In genomic region chr14:22848391-22849164, GRCh38 we compare ENCODE assay signal across 8 cellular contexts. TPM values are rescaled to one million over a fixed set of nuclear protein-coding genes. Genes with fewer than 3 reads are reported as not detected.
A peak's percentile ranks its signal among the peaks of the same experiment; 100 is the strongest.
DNase-seq lines count a peak whose midpoint lies in the region; ATAC-seq, FAIRE-seq and TF ChIP-seq lines count a peak whose summit lies in the region.

No MANE protein-coding gene starts in this region.

- H3K27me3 ChIP-seq in astrocyte (ENCODE audit: insufficient read depth, low read length) = no peaks in the 10 kb centered on the region
- H3K27me3 ChIP-seq in right atrium auricular region = no peaks in the 10 kb centered on the region
- no peaks in the 10 kb centered on the region for H3K27me3 ChIP-seq in CD8-positive, alpha-beta T cell (ENCODE audit: insufficient read depth, low read length)

- DNase-seq in GM13977 (ENCODE audit: low spot score) = peak; percentile 45
- peak; percentile 85 for DNase-seq in astrocyte (ENCODE audit: low read depth)
- peak; percentile 81 for DNase-seq in right atrium auricular region (ENCODE audit: low spot score)
- peak; percentile 92 for DNase-seq in skeletal muscle cell (ENCODE audit: low read depth)
- DNase-seq in CD8-positive, alpha-beta T cell = no peak
- no peak for DNase-seq in SKM-1 treated with dmso at 0.1 percent for 144 hours (lab: John Stamatoyannopoulos, UW; ENCODE audit: unreplicated experiment)
- DNase-seq in A172 (ENCODE audit: low spot score) = no peak
- DNase-seq in SHP77 (lab: John Stamatoyannopoulos, UW) = no peak

- H2AFZ ChIP-seq in astrocyte (ENCODE audit: low read depth, low read length) = no peak overlapping the region

- intact Hi-C loops in CD8-positive, alpha-beta T cell (cut with DNase I, micrococcal nuclease) = no loop called here

- peak overlapping the region; percentile 81 for H3K27ac Mint-ChIP-seq in astrocyte (ENCODE audit: unreplicated experiment)
- H3K27ac Mint-ChIP-seq in CD8-positive, alpha-beta T cell = no peak overlapping the region

- peaks cover 28% of the 10 kb centered on the region for H3K4me1 Mint-ChIP-seq in astrocyte (ENCODE audit: low read depth, unreplicated experiment)
- peaks cover 7% of the 10 kb centered on the region for H3K4me1 Mint-ChIP-seq in CD8-positive, alpha-beta T cell (ENCODE audit: low read depth)

- H3K4me1 ChIP-seq in astrocyte (ENCODE audit: insufficient read depth, low read length) = peaks cover 76% of the 10 kb centered on the region
- H3K4me1 ChIP-seq in right atrium auricular region = peaks cover 0 to 72% of the 10 kb centered on the region in 2 donors
- H3K4me1 ChIP-seq in CD8-positive, alpha-beta T cell (ENCODE audit: insufficient read depth, low read length) = peaks cover 4% of the 10 kb centered on the region

- peak overlapping the region; percentile 99 for H3K27ac ChIP-seq in astrocyte (ENCODE audit: low read depth, low read length)
- H3K27ac ChIP-seq in right atrium auricular region = peak overlapping the region; percentile 72 to 84
- no peak overlapping the region for H3K27ac ChIP-seq in CD8-positive, alpha-beta T cell (ENCODE audit: low read depth, low read length)

- H3K9me3 Mint-ChIP-seq in astrocyte (ENCODE audit: unreplicated experiment) = peaks cover under 1% of the 10 kb centered on the region
- H3K9me3 Mint-ChIP-seq in CD8-positive, alpha-beta T cell = no peaks in the 10 kb centered on the region

- H3K36me3 ChIP-seq in astrocyte (ENCODE audit: insufficient read depth, low read length) (peaks cover 24% of the 10 kb centered on the region), right atrium auricular region (peaks cover 33% of the 10 kb centered on the region)
- H3K36me3 ChIP-seq in CD8-positive, alpha-beta T cell (ENCODE audit: insufficient read depth, low read length) = no peaks in the 10 kb centered on the region

- H3K36me3 Mint-ChIP-seq in astrocyte (ENCODE audit: low read depth, unreplicated experiment) = peaks cover 7% of the 10 kb centered on the region
- H3K36me3 Mint-ChIP-seq in CD8-positive, alpha-beta T cell = no peaks in the 10 kb centered on the region

- CTCF ChIA-PET in CD8-positive, alpha-beta T cell (lab: Charles Lee) = interaction anchor here (0.5 to 19.6 kb wide), 7 partner anchors 11 to 290 kb away, joined by 3 to 432 read pairs (median 3); partner anchors contain the start of gene MRPL52

- ATAC-seq in CD8-positive, alpha-beta T cell = no peak

- peaks cover 27% of the 10 kb centered on the region for H4K20me1 ChIP-seq in astrocyte (ENCODE audit: insufficient read depth, low read length)

- H3K9ac ChIP-seq in astrocyte (ENCODE audit: low read length) = peak overlapping the region; percentile 85

- TF ChIP-seq CTCF in GM13977 (IDR thresholded peaks at IDR 0.05; ENCODE audit: extremely low read depth, insufficient read depth, missing control alignments) (no peak), astrocyte (IDR thresholded peaks at IDR 0.05; ENCODE audit: insufficient read depth, low read depth, low read length) (no peak), right atrium auricular region (IDR thresholded peaks at IDR 0.05) (no peak)
- no peak for TF ChIP-seq CTCF in CD8-positive, alpha-beta T cell (IDR thresholded peaks at IDR 0.05)

- POLR2A ChIA-PET in CD8-positive, alpha-beta T cell (lab: Charles Lee) = interaction anchor here (1.2 to 2.6 kb wide), 2 partner anchors 11 to 19 kb away, joined by 3 to 9 read pairs; partner anchors contain the start of genes MMP14 and MRPL52

- H3K4me3 ChIP-seq in astrocyte (ENCODE audit: insufficient read depth, low read depth, low read length) (no peak overlapping the region), right atrium auricular region (no peak overlapping the region), skeletal muscle cell (ENCODE audit: low read depth, low read length) (no peak overlapping the region)
- no peak overlapping the region for H3K4me3 ChIP-seq in CD8-positive, alpha-beta T cell (ENCODE audit: low read depth, low read length)

- H3K27me3 Mint-ChIP-seq in astrocyte (ENCODE audit: low read depth, unreplicated experiment) = no peaks in the 10 kb centered on the region
- H3K27me3 Mint-ChIP-seq in CD8-positive, alpha-beta T cell (ENCODE audit: low read depth) = peaks cover 18% of the 10 kb centered on the region

- peak overlapping the region; percentile 61 for H3K4me2 ChIP-seq in astrocyte (ENCODE audit: low read length)

- in situ Hi-C loops in GM13977 (cut with MboI; ENCODE audit: low pct_unique_long_range_greater_than_20kb, low sequenced_read_pairs, unreplicated experiment) = no loop called here

- H3K4me3 Mint-ChIP-seq in astrocyte (ENCODE audit: unreplicated experiment) = no peak overlapping the region
- H3K4me3 Mint-ChIP-seq in CD8-positive, alpha-beta T cell = no peak overlapping the region

- FAIRE-seq in astrocyte (lab: Jason Lieb, UNC) = no peak

- peaks cover 25% of the 10 kb centered on the region for H3K79me2 ChIP-seq in astrocyte (ENCODE audit: insufficient read depth, low read length)

- H3K9me3 ChIP-seq in astrocyte (ENCODE audit: insufficient read depth, low read depth, low read length) = no peaks in the 10 kb centered on the region
- H3K9me3 ChIP-seq in right atrium auricular region = no peaks in the 10 kb centered on the region
- H3K9me3 ChIP-seq in CD8-positive, alpha-beta T cell (ENCODE audit: low read length) = no peaks in the 10 kb centered on the region

RNA-seq across cellular contexts. Expression of gene MMP14, which starts 12.2 kb away (rescaled TPM):
- total RNA-seq in astrocyte (911 and 1,063 TPM in 2 replicates), right atrium auricular region (10 to 100 TPM; 29.1 to 58.0 TPM)
- total RNA-seq in CD8-positive, alpha-beta T cell = 1 to 10 TPM; 1.4 TPM
- total RNA-seq in A172 (2014; rRNA removed; shearing (Covaris generic)) = 82.4 and 92.9 TPM in 2 replicates

RNA-seq across cellular contexts. Expression of gene MRPL52, which starts 18.9 kb away (rescaled TPM):
- 169 and 182 TPM in 2 replicates for total RNA-seq in astrocyte
- total RNA-seq in right atrium auricular region = 100 to 1,000 TPM in 1 of 2 donors, 10 to 100 TPM in 1; 59.4 to 168 TPM
- total RNA-seq in CD8-positive, alpha-beta T cell = 10 to 100 TPM; 22.3 to 25.7 TPM
- total RNA-seq in A172 (2014; rRNA removed; shearing (Covaris generic)) = 72.1 and 163 TPM in 2 replicates

RNA-seq across cellular contexts. Expression of gene LRP10, which starts 23.0 kb away (rescaled TPM):
- total RNA-seq in astrocyte = 142 and 157 TPM in 2 replicates
- 100 to 1,000 TPM in 1 of 2 donors, 10 to 100 TPM in 1; 54.2 to 144 TPM for total RNA-seq in right atrium auricular region
- total RNA-seq in CD8-positive, alpha-beta T cell = 10 to 100 TPM; 37.1 to 39.2 TPM
- total RNA-seq in A172 (2014; rRNA removed; shearing (Covaris generic)) = 28.7 and 38.7 TPM in 2 replicates

RNA-seq across cellular contexts. Expression of gene SLC7A7, which starts 33.3 kb away (rescaled TPM):
- total RNA-seq in astrocyte (13.3 and 14.3 TPM in 2 replicates), right atrium auricular region (10 to 100 TPM in 1 of 2 donors, 1 to 10 TPM in 1; 9.9 to 28.5 TPM)
- under 1 TPM; 0.33 TPM for total RNA-seq in CD8-positive, alpha-beta T cell
- total RNA-seq in A172 (2014; rRNA removed; shearing (Covaris generic)) = 0.74 TPM in 1 of 2 replicates, not detected in the other

RNA-seq across cellular contexts. Expression of gene REM2, which starts 34.4 kb away (rescaled TPM):
- total RNA-seq in astrocyte (0.48 and 0.79 TPM in 2 replicates), right atrium auricular region (not detected)
- total RNA-seq in CD8-positive, alpha-beta T cell = 1 to 10 TPM; 4.1 to 5.4 TPM
- total RNA-seq in A172 (2014; rRNA removed; shearing (Covaris generic)) = not detected in 2 replicates

Comparison
In these comparisons a context has a peak if more than half of its experiments do, and no peak if none do; other contexts are left out.
1. DNase-seq: peak in GM13977 (single experiment), astrocyte (single experiment), right atrium auricular region (single experiment) and skeletal muscle cell (single experiment); none in CD8-positive, alpha-beta T cell (0 of 7), SKM-1 treated with dmso at 0.1 percent for 144 hours (single experiment), A172 (single experiment) and SHP77 (0 of 2).
2. RNA of gene MMP14, which starts 12.2 kb away (total RNA-seq): 911 to 1,063 TPM in astrocyte, 82.4 to 92.9 TPM in A172 and 29.1 to 58.0 TPM in right atrium auricular region; 1.4 TPM in CD8-positive, alpha-beta T cell; every median in the first group is over 10 times any median in the second.